In the genomic region with DNA sequence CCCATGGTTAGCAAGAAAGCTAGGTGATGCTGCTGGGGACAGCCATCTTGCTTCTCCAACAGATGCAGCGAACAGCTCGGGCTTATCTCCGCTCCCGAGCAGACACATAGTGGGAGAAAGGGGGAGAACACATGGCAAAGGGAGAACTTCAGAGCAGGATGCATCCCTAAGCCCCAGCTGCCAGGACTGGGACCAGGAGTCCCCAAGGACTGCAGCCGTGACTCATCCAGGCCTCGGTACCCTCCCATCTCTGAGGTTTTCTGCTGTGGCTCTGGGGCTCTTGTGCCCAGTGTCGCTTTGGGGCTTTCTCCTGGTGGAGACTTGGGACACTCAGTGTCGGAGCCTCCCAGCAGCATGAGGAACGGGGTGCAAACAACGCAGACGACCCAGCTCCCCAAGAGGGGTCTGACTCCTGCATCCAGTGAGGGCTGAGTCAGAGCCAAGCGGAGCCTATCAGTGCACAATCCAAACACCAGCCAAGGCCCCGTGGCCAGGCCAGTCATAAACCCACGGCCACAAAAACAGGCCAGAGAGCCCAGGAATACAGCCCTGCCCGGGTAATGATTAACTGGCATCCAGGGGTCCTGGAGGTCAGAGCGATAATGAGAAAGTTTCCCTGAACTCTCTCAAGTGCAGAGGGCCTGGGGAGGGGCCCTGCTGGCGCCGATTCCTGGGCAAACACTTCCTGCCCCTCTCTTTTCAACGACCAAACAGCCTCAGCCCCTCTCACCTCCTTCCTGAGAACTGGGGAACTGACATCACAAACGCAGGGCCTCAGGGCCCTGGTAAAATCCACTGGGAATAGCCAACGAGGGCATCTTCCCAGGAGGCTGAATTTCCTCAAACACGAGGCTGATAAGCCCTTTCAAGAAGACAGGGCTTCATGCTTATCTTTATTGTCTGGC, we compare ENCODE assay signal across 1 cellular context.
TF ChIP-seq lines count a peak whose summit lies in the region.

No MANE protein-coding gene starts in this region.

TF ChIP-seq in HepG2, 621 proteins besides CTCF, POLR2A, EP300 and RAD21 (continued from another document and continues in another):
- TF ChIP-seq, protein P1, sequence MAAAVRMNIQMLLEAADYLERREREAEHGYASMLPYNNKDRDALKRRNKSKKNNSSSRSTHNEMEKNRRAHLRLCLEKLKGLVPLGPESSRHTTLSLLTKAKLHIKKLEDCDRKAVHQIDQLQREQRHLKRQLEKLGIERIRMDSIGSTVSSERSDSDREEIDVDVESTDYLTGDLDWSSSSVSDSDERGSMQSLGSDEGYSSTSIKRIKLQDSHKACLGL (CRISPR knock-in tag; IDR thresholded peaks at IDR 0.05): no peak
- TF ChIP-seq EZH2 (conservative IDR thresholded peaks at IDR 0.05; ENCODE audit: low read depth, low read length) (no peak), SIN3A (IDR thresholded peaks at IDR 0.05; ENCODE audit: borderline replicate concordance, low read depth, low read length) (no peak), ZNF230 (CRISPR knock-in tag; IDR thresholded peaks at IDR 0.05) (no peak), MZF1 (CRISPR knock-in tag; IDR thresholded peaks at IDR 0.05; ENCODE audit: borderline replicate concordance) (no peak), ZNF460 (CRISPR knock-in tag; IDR thresholded peaks at IDR 0.05; ENCODE audit: borderline replicate concordance) (no peak), FOXM1 (CRISPR knock-in tag; IDR thresholded peaks at IDR 0.05) (no peak), HNF4G (IDR thresholded peaks at IDR 0.05; ENCODE audit: borderline replicate concordance, low read depth, low read length) (no peak), HNF4G (CRISPR knock-in tag; IDR thresholded peaks at IDR 0.05; ENCODE audit: borderline replicate concordance, low read depth) (no peak; the same call in 1 of the 2 replicates), RXRA (CRISPR knock-in tag; IDR thresholded peaks at IDR 0.05) (peak; percentile 84; the same call in 1 of the 2 replicates), HMG20A (CRISPR knock-in tag; IDR thresholded peaks at IDR 0.05; ENCODE audit: borderline replicate concordance) (peak; percentile 62; the same call in 1 of the 2 replicates), CAMTA2 (CRISPR knock-in tag; IDR thresholded peaks at IDR 0.05; ENCODE audit: borderline replicate concordance) (no peak), DNMT3B (CRISPR knock-in tag; conservative IDR thresholded peaks at IDR 0.05) (no peak), NFYC (CRISPR knock-in tag; IDR thresholded peaks at IDR 0.05) (no peak), ZNF549 (CRISPR knock-in tag; IDR thresholded peaks at IDR 0.05) (no peak), SIN3B (IDR thresholded peaks at IDR 0.05; ENCODE audit: low read length) (no peak), ZC3H13 (CRISPR knock-in tag; IDR thresholded peaks at IDR 0.05) (no peak), ZNF264 (CRISPR knock-in tag; IDR thresholded peaks at IDR 0.05) (peak; percentile 25; the same call in 1 of the 2 replicates), ZNF431 (CRISPR knock-in tag; IDR thresholded peaks at IDR 0.05; ENCODE audit: borderline replicate concordance, low read depth) (no peak), ONECUT2 (CRISPR knock-in tag; IDR thresholded peaks at IDR 0.05) (no peak), ELF4 (CRISPR knock-in tag; IDR thresholded peaks at IDR 0.05; ENCODE audit: borderline replicate concordance) (no peak), ZNF780A (CRISPR knock-in tag; IDR thresholded peaks at IDR 0.05) (no peak), ISL2 (CRISPR knock-in tag; IDR thresholded peaks at IDR 0.05) (peak; percentile 53; the same call in 1 of the 2 replicates), ZNF446 (CRISPR knock-in tag; IDR thresholded peaks at IDR 0.05) (no peak), BCL6 (CRISPR knock-in tag; IDR thresholded peaks at IDR 0.05) (peak; percentile 84), FOXK1 (CRISPR knock-in tag; IDR thresholded peaks at IDR 0.05; ENCODE audit: borderline replicate concordance, low read depth) (no peak)
- TF ChIP-seq, protein P2, sequence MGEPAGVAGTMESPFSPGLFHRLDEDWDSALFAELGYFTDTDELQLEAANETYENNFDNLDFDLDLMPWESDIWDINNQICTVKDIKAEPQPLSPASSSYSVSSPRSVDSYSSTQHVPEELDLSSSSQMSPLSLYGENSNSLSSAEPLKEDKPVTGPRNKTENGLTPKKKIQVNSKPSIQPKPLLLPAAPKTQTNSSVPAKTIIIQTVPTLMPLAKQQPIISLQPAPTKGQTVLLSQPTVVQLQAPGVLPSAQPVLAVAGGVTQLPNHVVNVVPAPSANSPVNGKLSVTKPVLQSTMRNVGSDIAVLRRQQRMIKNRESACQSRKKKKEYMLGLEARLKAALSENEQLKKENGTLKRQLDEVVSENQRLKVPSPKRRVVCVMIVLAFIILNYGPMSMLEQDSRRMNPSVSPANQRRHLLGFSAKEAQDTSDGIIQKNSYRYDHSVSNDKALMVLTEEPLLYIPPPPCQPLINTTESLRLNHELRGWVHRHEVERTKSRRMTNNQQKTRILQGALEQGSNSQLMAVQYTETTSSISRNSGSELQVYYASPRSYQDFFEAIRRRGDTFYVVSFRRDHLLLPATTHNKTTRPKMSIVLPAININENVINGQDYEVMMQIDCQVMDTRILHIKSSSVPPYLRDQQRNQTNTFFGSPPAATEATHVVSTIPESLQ (CRISPR knock-in tag; conservative IDR thresholded peaks at IDR 0.05): no peak
- TF ChIP-seq, protein P3, sequence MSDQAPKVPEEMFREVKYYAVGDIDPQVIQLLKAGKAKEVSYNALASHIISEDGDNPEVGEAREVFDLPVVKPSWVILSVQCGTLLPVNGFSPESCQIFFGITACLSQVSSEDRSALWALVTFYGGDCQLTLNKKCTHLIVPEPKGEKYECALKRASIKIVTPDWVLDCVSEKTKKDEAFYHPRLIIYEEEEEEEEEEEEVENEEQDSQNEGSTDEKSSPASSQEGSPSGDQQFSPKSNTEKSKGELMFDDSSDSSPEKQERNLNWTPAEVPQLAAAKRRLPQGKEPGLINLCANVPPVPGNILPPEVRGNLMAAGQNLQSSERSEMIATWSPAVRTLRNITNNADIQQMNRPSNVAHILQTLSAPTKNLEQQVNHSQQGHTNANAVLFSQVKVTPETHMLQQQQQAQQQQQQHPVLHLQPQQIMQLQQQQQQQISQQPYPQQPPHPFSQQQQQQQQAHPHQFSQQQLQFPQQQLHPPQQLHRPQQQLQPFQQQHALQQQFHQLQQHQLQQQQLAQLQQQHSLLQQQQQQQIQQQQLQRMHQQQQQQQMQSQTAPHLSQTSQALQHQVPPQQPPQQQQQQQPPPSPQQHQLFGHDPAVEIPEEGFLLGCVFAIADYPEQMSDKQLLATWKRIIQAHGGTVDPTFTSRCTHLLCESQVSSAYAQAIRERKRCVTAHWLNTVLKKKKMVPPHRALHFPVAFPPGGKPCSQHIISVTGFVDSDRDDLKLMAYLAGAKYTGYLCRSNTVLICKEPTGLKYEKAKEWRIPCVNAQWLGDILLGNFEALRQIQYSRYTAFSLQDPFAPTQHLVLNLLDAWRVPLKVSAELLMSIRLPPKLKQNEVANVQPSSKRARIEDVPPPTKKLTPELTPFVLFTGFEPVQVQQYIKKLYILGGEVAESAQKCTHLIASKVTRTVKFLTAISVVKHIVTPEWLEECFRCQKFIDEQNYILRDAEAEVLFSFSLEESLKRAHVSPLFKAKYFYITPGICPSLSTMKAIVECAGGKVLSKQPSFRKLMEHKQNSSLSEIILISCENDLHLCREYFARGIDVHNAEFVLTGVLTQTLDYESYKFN (CRISPR knock-in tag; conservative IDR thresholded peaks at IDR 0.05): peak; percentile 93
- TF ChIP-seq, protein P4, sequence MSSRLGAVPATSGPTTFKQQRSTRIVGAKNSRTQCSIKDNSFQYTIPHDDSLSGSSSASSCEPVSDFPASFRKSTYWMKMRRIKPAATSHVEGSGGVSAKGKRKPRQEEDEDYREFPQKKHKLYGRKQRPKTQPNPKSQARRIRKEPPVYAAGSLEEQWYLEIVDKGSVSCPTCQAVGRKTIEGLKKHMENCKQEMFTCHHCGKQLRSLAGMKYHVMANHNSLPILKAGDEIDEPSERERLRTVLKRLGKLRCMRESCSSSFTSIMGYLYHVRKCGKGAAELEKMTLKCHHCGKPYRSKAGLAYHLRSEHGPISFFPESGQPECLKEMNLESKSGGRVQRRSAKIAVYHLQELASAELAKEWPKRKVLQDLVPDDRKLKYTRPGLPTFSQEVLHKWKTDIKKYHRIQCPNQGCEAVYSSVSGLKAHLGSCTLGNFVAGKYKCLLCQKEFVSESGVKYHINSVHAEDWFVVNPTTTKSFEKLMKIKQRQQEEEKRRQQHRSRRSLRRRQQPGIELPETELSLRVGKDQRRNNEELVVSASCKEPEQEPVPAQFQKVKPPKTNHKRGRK (CRISPR knock-in tag; IDR thresholded peaks at IDR 0.05): no peak
- TF ChIP-seq, protein P5, sequence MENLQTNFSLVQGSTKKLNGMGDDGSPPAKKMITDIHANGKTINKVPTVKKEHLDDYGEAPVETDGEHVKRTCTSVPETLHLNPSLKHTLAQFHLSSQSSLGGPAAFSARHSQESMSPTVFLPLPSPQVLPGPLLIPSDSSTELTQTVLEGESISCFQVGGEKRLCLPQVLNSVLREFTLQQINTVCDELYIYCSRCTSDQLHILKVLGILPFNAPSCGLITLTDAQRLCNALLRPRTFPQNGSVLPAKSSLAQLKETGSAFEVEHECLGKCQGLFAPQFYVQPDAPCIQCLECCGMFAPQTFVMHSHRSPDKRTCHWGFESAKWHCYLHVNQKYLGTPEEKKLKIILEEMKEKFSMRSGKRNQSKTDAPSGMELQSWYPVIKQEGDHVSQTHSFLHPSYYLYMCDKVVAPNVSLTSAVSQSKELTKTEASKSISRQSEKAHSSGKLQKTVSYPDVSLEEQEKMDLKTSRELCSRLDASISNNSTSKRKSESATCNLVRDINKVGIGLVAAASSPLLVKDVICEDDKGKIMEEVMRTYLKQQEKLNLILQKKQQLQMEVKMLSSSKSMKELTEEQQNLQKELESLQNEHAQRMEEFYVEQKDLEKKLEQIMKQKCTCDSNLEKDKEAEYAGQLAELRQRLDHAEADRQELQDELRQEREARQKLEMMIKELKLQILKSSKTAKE (CRISPR knock-in tag; IDR thresholded peaks at IDR 0.05; ENCODE audit: borderline replicate concordance): peak; percentile 74
- TF ChIP-seq, protein P6, sequence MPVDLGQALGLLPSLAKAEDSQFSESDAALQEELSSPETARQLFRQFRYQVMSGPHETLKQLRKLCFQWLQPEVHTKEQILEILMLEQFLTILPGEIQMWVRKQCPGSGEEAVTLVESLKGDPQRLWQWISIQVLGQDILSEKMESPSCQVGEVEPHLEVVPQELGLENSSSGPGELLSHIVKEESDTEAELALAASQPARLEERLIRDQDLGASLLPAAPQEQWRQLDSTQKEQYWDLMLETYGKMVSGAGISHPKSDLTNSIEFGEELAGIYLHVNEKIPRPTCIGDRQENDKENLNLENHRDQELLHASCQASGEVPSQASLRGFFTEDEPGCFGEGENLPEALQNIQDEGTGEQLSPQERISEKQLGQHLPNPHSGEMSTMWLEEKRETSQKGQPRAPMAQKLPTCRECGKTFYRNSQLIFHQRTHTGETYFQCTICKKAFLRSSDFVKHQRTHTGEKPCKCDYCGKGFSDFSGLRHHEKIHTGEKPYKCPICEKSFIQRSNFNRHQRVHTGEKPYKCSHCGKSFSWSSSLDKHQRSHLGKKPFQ (CRISPR knock-in tag; IDR thresholded peaks at IDR 0.05; ENCODE audit: insufficient replicate concordance): peak; percentile 82
- TF ChIP-seq, protein P7, sequence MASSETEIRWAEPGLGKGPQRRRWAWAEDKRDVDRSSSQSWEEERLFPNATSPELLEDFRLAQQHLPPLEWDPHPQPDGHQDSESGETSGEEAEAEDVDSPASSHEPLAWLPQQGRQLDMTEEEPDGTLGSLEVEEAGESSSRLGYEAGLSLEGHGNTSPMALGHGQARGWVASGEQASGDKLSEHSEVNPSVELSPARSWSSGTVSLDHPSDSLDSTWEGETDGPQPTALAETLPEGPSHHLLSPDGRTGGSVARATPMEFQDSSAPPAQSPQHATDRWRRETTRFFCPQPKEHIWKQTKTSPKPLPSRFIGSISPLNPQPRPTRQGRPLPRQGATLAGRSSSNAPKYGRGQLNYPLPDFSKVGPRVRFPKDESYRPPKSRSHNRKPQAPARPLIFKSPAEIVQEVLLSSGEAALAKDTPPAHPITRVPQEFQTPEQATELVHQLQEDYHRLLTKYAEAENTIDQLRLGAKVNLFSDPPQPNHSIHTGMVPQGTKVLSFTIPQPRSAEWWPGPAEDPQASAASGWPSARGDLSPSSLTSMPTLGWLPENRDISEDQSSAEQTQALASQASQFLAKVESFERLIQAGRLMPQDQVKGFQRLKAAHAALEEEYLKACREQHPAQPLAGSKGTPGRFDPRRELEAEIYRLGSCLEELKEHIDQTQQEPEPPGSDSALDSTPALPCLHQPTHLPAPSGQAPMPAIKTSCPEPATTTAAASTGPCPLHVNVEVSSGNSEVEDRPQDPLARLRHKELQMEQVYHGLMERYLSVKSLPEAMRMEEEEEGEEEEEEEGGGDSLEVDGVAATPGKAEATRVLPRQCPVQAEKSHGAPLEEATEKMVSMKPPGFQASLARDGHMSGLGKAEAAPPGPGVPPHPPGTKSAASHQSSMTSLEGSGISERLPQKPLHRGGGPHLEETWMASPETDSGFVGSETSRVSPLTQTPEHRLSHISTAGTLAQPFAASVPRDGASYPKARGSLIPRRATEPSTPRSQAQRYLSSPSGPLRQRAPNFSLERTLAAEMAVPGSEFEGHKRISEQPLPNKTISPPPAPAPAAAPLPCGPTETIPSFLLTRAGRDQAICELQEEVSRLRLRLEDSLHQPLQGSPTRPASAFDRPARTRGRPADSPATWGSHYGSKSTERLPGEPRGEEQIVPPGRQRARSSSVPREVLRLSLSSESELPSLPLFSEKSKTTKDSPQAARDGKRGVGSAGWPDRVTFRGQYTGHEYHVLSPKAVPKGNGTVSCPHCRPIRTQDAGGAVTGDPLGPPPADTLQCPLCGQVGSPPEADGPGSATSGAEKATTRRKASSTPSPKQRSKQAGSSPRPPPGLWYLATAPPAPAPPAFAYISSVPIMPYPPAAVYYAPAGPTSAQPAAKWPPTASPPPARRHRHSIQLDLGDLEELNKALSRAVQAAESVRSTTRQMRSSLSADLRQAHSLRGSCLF (CRISPR knock-in tag; IDR thresholded peaks at IDR 0.05; ENCODE audit: borderline replicate concordance): no peak
- TF ChIP-seq, protein P8, sequence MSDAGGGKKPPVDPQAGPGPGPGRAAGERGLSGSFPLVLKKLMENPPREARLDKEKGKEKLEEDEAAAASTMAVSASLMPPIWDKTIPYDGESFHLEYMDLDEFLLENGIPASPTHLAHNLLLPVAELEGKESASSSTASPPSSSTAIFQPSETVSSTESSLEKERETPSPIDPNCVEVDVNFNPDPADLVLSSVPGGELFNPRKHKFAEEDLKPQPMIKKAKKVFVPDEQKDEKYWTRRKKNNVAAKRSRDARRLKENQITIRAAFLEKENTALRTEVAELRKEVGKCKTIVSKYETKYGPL (CRISPR knock-in tag; IDR thresholded peaks at IDR 0.05): no peak
- TF ChIP-seq, protein P9, sequence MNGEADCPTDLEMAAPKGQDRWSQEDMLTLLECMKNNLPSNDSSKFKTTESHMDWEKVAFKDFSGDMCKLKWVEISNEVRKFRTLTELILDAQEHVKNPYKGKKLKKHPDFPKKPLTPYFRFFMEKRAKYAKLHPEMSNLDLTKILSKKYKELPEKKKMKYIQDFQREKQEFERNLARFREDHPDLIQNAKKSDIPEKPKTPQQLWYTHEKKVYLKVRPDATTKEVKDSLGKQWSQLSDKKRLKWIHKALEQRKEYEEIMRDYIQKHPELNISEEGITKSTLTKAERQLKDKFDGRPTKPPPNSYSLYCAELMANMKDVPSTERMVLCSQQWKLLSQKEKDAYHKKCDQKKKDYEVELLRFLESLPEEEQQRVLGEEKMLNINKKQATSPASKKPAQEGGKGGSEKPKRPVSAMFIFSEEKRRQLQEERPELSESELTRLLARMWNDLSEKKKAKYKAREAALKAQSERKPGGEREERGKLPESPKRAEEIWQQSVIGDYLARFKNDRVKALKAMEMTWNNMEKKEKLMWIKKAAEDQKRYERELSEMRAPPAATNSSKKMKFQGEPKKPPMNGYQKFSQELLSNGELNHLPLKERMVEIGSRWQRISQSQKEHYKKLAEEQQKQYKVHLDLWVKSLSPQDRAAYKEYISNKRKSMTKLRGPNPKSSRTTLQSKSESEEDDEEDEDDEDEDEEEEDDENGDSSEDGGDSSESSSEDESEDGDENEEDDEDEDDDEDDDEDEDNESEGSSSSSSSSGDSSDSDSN (CRISPR knock-in tag; IDR thresholded peaks at IDR 0.05): peak; percentile 64
